1 cellular context compared by ENCODE assay signal in genomic region chr16:12094537-12095265, GRCh38.
TF ChIP-seq lines count a peak whose summit lies in the region.

No MANE protein-coding gene starts in this region.

TF ChIP-seq in HCT116, 20 proteins besides CTCF, POLR2A, EP300 and RAD21 (continued from another document):
- TF ChIP-seq YY1 (IDR thresholded peaks at IDR 0.05; ENCODE audit: extremely low read depth, insufficient replicate concordance, low read depth, low read length): no peak
- TF ChIP-seq SIN3A (IDR thresholded peaks at IDR 0.05; ENCODE audit: low read depth): no peak
- no peak for TF ChIP-seq ATF3 (IDR thresholded peaks at IDR 0.05)
- TF ChIP-seq EZH2 (IDR thresholded peaks at IDR 0.05): no peak
- no peak for TF ChIP-seq JUND (IDR thresholded peaks at IDR 0.05)
- TF ChIP-seq REST (IDR thresholded peaks at IDR 0.05; ENCODE audit: low read depth): no peak
- no peak for TF ChIP-seq SRF (IDR thresholded peaks at IDR 0.05; ENCODE audit: low read depth)
- no peak for TF ChIP-seq TCF7L2 (IDR thresholded peaks at IDR 0.05; ENCODE audit: borderline replicate concordance, extremely low read depth, insufficient read depth, insufficient read length)
TF ChIP-seq in HCT116: peak in this region for 0.
